8 cellular contexts compared by ENCODE assay signal in genomic region chr5:136132557-136133415, GRCh38. TPM values are rescaled to one million over a fixed set of nuclear protein-coding genes. Genes with fewer than 3 reads are reported as not detected.
DNase-seq lines count a peak whose midpoint lies in the region; ATAC-seq and TF ChIP-seq lines count a peak whose summit lies in the region.

Gene SMAD5, plus strand, starts transcription at chr5:136132845. Its CDS starts 20,916 bp downstream, at chr5:136153761.

- TF ChIP-seq CTCF in C4-2B (conservative IDR thresholded peaks at IDR 0.05) (no peak), lower leg skin (IDR thresholded peaks at IDR 0.05) (no peak)

- H3K36me3 ChIP-seq in duodenal mucosa (ENCODE audit: control insufficient read depth in 1 of 2, insufficient read depth in 2 of 2, low read length in 2 of 2) = no peaks in the 10 kb centered on the region

- H3K9me3 ChIP-seq in duodenal mucosa (ENCODE audit: control insufficient read depth in 1 of 2, low read length in 2 of 2) = no peaks in the 10 kb centered on the region

- peaks cover 39% of the 10 kb centered on the region for H3K27me3 Mint-ChIP-seq in activated CD4-positive, alpha-beta memory T cell treated with anti-CD3 and anti-CD28 coated beads, Interleukin-2, amount 10 ng/mL, durations not matched to agents 7 days and 5 days

- TF ChIP-seq POLR2A in lower leg skin (IDR thresholded peaks at IDR 0.05) = peak in 1 of 2 donors; percentile 37

- no peaks in the 10 kb centered on the region for H3K27me3 ChIP-seq in duodenal mucosa (ENCODE audit: control insufficient read depth in 1 of 2, insufficient read depth in 2 of 2, low read length in 2 of 2)

- H3K4me3 Mint-ChIP-seq in activated CD4-positive, alpha-beta memory T cell treated with anti-CD3 and anti-CD28 coated beads, Interleukin-2, amount 10 ng/mL, durations not matched to agents 7 days and 5 days = peak within 1 kb of the TSS; percentile 85

- H3K9ac ChIP-seq in duodenal mucosa (ENCODE audit: low read depth in 1 of 2, low read length in 2 of 2) = peak within 1 kb of the TSS; percentile 87 to 95

- H3K27ac Mint-ChIP-seq in activated CD4-positive, alpha-beta memory T cell treated with anti-CD3 and anti-CD28 coated beads, Interleukin-2, amount 10 ng/mL, durations not matched to agents 7 days and 5 days = peak within 1 kb of the TSS; percentile 71

- H3K9me3 Mint-ChIP-seq in activated CD4-positive, alpha-beta memory T cell treated with anti-CD3 and anti-CD28 coated beads, Interleukin-2, amount 10 ng/mL, durations not matched to agents 7 days and 5 days = no peaks in the 10 kb centered on the region

- POLR2A ChIA-PET in activated CD4-positive, alpha-beta memory T cell treated with anti-CD3 and anti-CD28 coated beads, Interleukin-2, amount 10 ng/mL, durations not matched to agents 7 days and 5 days (lab: Charles Lee) = interaction anchor here (1.7 kb wide), 1 partner anchor 9 kb away, joined by 6 read pairs; no protein-coding TSS in a partner anchor

- DNase-seq in NCI-H748 (lab: John Stamatoyannopoulos, UW; ENCODE audit: unreplicated experiment) (peak; percentile 97), lower leg skin (ENCODE audit: low spot score in 2 of 2) (peak; percentile 91 to 99)
- DNase-seq in activated CD4-positive, alpha-beta memory T cell treated with anti-CD3 and anti-CD28 coated beads, Interleukin-2, amount 10 ng/mL, durations not matched to agents 7 days and 5 days = peak; percentile 84
- DNase-seq in stimulated activated CD4-positive, alpha-beta T cell treated with anti-CD3 and anti-CD28 coated beads, Interleukin-4, amount 100 ng/mL, for 4 hours = peak; percentile 46 to 49

- CTCF ChIA-PET in activated CD4-positive, alpha-beta memory T cell treated with anti-CD3 and anti-CD28 coated beads, Interleukin-2, amount 10 ng/mL, durations not matched to agents 7 days and 5 days (lab: Charles Lee) = interaction anchor here (0.9 to 2.1 kb wide), 6 partner anchors 8 to 241 kb away, joined by 3 to 7 read pairs (median 4); no protein-coding TSS in a partner anchor

- peak; percentile 92 for ATAC-seq in GM19328 (IDR thresholded peaks at IDR 0.05; ENCODE audit: unreplicated experiment)
- ATAC-seq in HG03469 (IDR thresholded peaks at IDR 0.05; ENCODE audit: unreplicated experiment) = peak; percentile 93

- H3K27ac ChIP-seq in C4-2B = peak within 1 kb of the TSS; percentile 94
- peak within 1 kb of the TSS; percentile 87 for H3K27ac ChIP-seq in duodenal mucosa (ENCODE audit: low read depth, low read length)

- peaks cover 22% of the 10 kb centered on the region for H3K4me1 Mint-ChIP-seq in activated CD4-positive, alpha-beta memory T cell treated with anti-CD3 and anti-CD28 coated beads, Interleukin-2, amount 10 ng/mL, durations not matched to agents 7 days and 5 days

- H3K36me3 Mint-ChIP-seq in activated CD4-positive, alpha-beta memory T cell treated with anti-CD3 and anti-CD28 coated beads, Interleukin-2, amount 10 ng/mL, durations not matched to agents 7 days and 5 days (ENCODE audit: low read depth) = no peaks in the 10 kb centered on the region

- H3K4me3 ChIP-seq in duodenal mucosa (ENCODE audit: low read depth in 1 of 2, low read length in 2 of 2) (peak within 1 kb of the TSS; percentile 90 to 91), lower leg skin (ENCODE audit: low read depth, poor library complexity, severe bottlenecking) (peak within 1 kb of the TSS; percentile 83)

- intact Hi-C loops in lower leg skin (cut with DNase I; ENCODE audit: low total_unique reads) = no loop called here

- peaks cover 13 to 22% of the 10 kb centered on the region in 2 donors for H3K4me1 ChIP-seq in duodenal mucosa (ENCODE audit: control insufficient read depth in 1 of 2, insufficient read depth in 2 of 2, low read length in 2 of 2)

- WGBS in lower leg skin, 2 donors = 0% methylated on average over 29 to 62 of the region's 93 CpGs

RNA-seq across cellular contexts. Expression of gene SMAD5, which starts in this region (rescaled TPM):
- 10 to 100 TPM; 11.5 to 11.8 TPM for total RNA-seq in activated CD4-positive, alpha-beta memory T cell treated with anti-CD3 and anti-CD28 coated beads, Interleukin-2, amount 10 ng/mL, durations not matched to agents 7 days and 5 days
- 100 to 1,000 TPM in 1 of 4 donors, 10 to 100 TPM in 3; 43.3 to 102 (median 65.1) TPM for total RNA-seq in lower leg skin

Comparison
In these comparisons a context has a peak if more than half of its experiments do, and no peak if none do; other contexts are left out.
1. Peak in every context shown above with its lines: DNase-seq, ATAC-seq, H3K4me3 ChIP-seq and H3K27ac ChIP-seq.